23 cellular contexts compared by ENCODE assay signal in genomic region chr11:118984825-118985224, GRCh38. TPM values are rescaled to one million over a fixed set of nuclear protein-coding genes. Genes with fewer than 3 reads are reported as not detected.
A peak's percentile ranks its signal among the peaks of the same experiment; 100 is the strongest.
DNase-seq lines count a peak whose midpoint lies in the region; ATAC-seq and TF ChIP-seq lines count a peak whose summit lies in the region.
"Had no signal": no experiment of that assay in that cellular context is flagged by ENCODE, and none has a peak within 500 bp of the region (broad histone marks: within the 10 kb centered on the region; RNA-seq: fewer than 3 reads in every experiment).

No MANE protein-coding gene starts in this region.

- ATAC-seq in left ventricle myocardium superior (peak; percentile 21), right cardiac atrium (no peak), upper lobe of right lung (peak; percentile 27), GM19035 (IDR thresholded peaks at IDR 0.05; ENCODE audit: unreplicated experiment) (no peak)
- ATAC-seq: PC-3 had no signal

- H3K4me1 Mint-ChIP-seq in nephron progenitor cell = peaks cover 11% of the 10 kb centered on the region

- no peak for DNase-seq in left ventricle myocardium superior
- DNase-seq in right cardiac atrium = no peak
- peak; percentile 32 for DNase-seq in NCI-H69 (lab: John Stamatoyannopoulos, UW)
- DNase-seq in nephron progenitor cell = no peak
- DNase-seq in upper lobe of right lung = no peak
- DNase-seq in DMS153 (lab: John Stamatoyannopoulos, UW) = no peak
- no peak for DNase-seq in NOMO-1 treated with DMSO at 0.1 percent for 48 hours (lab: John Stamatoyannopoulos, UW; ENCODE audit: unreplicated experiment)
- DNase-seq: Caco-2; CD4-positive, alpha-beta T cell; EL; MM.1S; NCI-H1092; NCI-H1436 treated with DMSO at 0.1 percent for 48 hours; NCI-H2029; NCI-H2171 treated with DMSO at 0.1 percent for 48 hours; NCI-H446; NCI-H748 treated with DMSO at 0.1 percent for 48 hours; PC-3 had no signal

- H3K27ac Mint-ChIP-seq in nephron progenitor cell = peak overlapping the region; percentile 40
- H3K27ac Mint-ChIP-seq: CD4-positive, alpha-beta T cell had no signal

- H3K4me1 ChIP-seq in right cardiac atrium (ENCODE audit: control insufficient read depth, insufficient read depth, low read length) (peaks cover 1% of the 10 kb centered on the region), upper lobe of right lung (peaks cover 9% of the 10 kb centered on the region)
- H3K4me1 ChIP-seq: Caco-2, HAP-1, SJSA1 had no signal

- no peak overlapping the region for H3K4me3 Mint-ChIP-seq in nephron progenitor cell
- H3K4me3 Mint-ChIP-seq: CD4-positive, alpha-beta T cell had no signal

- H3K27ac ChIP-seq in right cardiac atrium (ENCODE audit: low read length) = no peak overlapping the region
- H3K27ac ChIP-seq in upper lobe of right lung = no peak overlapping the region
- H3K27ac ChIP-seq: SJSA1 had no signal

- H3K4me3 ChIP-seq in right cardiac atrium (ENCODE audit: low read length) (no peak overlapping the region), upper lobe of right lung (no peak overlapping the region)
- H3K4me3 ChIP-seq: HAP-1, SJSA1 had no signal

- H3K36me3 ChIP-seq in upper lobe of right lung = no peaks in the 10 kb centered on the region
- H3K36me3 ChIP-seq: HAP-1, SJSA1 had no signal

- TF ChIP-seq CTCF in nephron progenitor cell (IDR thresholded peaks at IDR 0.05) (no peak), upper lobe of right lung (IDR thresholded peaks at IDR 0.05) (no peak)

- no peaks in the 10 kb centered on the region for H3K36me3 Mint-ChIP-seq in nephron progenitor cell (ENCODE audit: low read depth)

- intact Hi-C loops in left ventricle myocardium superior (cut with micrococcal nuclease) (no loop called here), right cardiac atrium (cut with DNase I) (no loop called here), upper lobe of right lung (cut with DNase I) (no loop called here)

- H3K27me3 Mint-ChIP-seq in nephron progenitor cell (ENCODE audit: low read depth, poor library complexity) = peaks cover 6% of the 10 kb centered on the region
- H3K27me3 Mint-ChIP-seq: CD4-positive, alpha-beta T cell had no signal

- H3K9me3 ChIP-seq in right cardiac atrium (ENCODE audit: control insufficient read depth, low read length) (no peaks in the 10 kb centered on the region), upper lobe of right lung (no peaks in the 10 kb centered on the region)
- H3K9me3 ChIP-seq: Caco-2, HAP-1, SJSA1 had no signal

- H3K9me3 Mint-ChIP-seq in nephron progenitor cell = no peaks in the 10 kb centered on the region
- H3K9me3 Mint-ChIP-seq: CD4-positive, alpha-beta T cell had no signal

- 79% methylated on average over 2 of the region's 2 CpGs for WGBS in right cardiac atrium

- H3K27me3 ChIP-seq in right cardiac atrium (ENCODE audit: control insufficient read depth, insufficient read depth) (no peaks in the 10 kb centered on the region), upper lobe of right lung (no peaks in the 10 kb centered on the region)
- H3K27me3 ChIP-seq: SJSA1 had no signal

RNA-seq across cellular contexts. Expression of gene CENATAC, which starts 13.1 kb away (rescaled TPM):
- total RNA-seq in left ventricle myocardium superior (9.4 TPM), right cardiac atrium (10 to 100 TPM; 12.2 to 18.4 (median 15.2) TPM), upper lobe of right lung (59.4 TPM)
- 18.9 TPM for polyA plus RNA-seq in right cardiac atrium

RNA-seq across cellular contexts. Expression of gene FOXR1, which starts 13.3 kb away (rescaled TPM):
- not detected for total RNA-seq in left ventricle myocardium superior
- not detected for total RNA-seq in right cardiac atrium
- polyA plus RNA-seq in right cardiac atrium = not detected
- total RNA-seq in upper lobe of right lung = not detected
- total RNA-seq: Caco-2; CD4-positive, alpha-beta T cell; LHCN-M2; PC-3; SJSA1 had no signal
- polyA plus RNA-seq: BJ had no signal

RNA-seq across cellular contexts. Expression of gene UPK2, which starts 28.7 kb away (rescaled TPM):
- total RNA-seq in left ventricle myocardium superior (not detected), right cardiac atrium (not detected), upper lobe of right lung (not detected)
- not detected for polyA plus RNA-seq in right cardiac atrium
- total RNA-seq: LHCN-M2, SJSA1 had no signal

RNA-seq across cellular contexts. Expression of gene RPS25, which starts 33.3 kb away (rescaled TPM):
- total RNA-seq in left ventricle myocardium superior (813 TPM), right cardiac atrium (100 to 1,000 TPM; 750 to 919 (median 877) TPM), upper lobe of right lung (850 TPM)
- polyA plus RNA-seq in right cardiac atrium = 2,193 TPM

RNA-seq across cellular contexts. Expression of gene TRAPPC4, which starts 33.7 kb away (rescaled TPM):
- total RNA-seq in left ventricle myocardium superior (30.4 TPM), right cardiac atrium (10 to 100 TPM; 32.2 to 44.6 (median 36.8) TPM), upper lobe of right lung (44.6 TPM)
- polyA plus RNA-seq in right cardiac atrium = 31.4 TPM

Comparison
In these comparisons a context has a peak if more than half of its experiments do, and no peak if none do; other contexts are left out.
1. ATAC-seq: peak in left ventricle myocardium superior (single experiment) and upper lobe of right lung (single experiment); none in right cardiac atrium (0 of 2) and GM19035 (single experiment).